8 cellular contexts compared by ENCODE assay signal in the genomic region with DNA sequence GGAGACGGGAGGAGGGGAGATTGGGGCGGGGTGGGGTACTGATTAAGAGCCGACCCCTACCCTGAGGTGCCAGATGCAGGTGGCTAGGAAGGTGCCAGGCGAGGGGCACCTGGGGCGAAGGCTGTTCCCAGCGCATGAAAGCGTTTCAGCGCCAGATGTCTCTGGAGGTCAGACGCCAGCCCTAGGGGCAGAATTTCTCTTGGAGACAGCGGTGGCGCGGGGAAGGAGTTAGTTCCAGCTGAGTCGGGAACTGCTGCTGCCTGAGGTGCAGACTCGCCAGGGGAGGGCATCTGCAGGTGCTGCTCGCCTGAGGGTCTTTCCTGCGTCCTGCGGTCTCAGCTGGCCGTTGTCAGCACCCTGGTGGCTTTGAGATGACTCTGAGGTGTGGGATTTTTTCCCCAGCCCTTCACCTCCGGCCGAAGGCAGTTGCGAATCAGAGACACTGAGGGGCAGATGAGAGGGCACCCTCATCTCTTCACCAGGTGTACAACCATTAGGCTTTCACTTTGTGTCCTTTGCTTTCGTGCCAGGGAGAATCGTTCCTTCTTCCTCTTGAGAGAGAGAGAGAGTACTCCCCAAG.
A peak's percentile ranks its signal among the peaks of the same experiment; 100 is the strongest.
DNase-seq lines count a peak whose midpoint lies in the region; ATAC-seq and TF ChIP-seq lines count a peak whose summit lies in the region.

No MANE protein-coding gene starts in this region.

- peak; percentile 50 for DNase-seq in SIG-M5 treated with dmso at 0.1 percent for 504 hours (lab: John Stamatoyannopoulos, UW; ENCODE audit: unreplicated experiment)
- DNase-seq in SIG-M5 (lab: John Stamatoyannopoulos, UW) = no peak
- DNase-seq in HuH-7 (ENCODE audit: low spot score) = peak; percentile 23
- peak in 26 of 61 donors; percentile 3 to 65 (median 40) for DNase-seq in caudate nucleus (lab: John Stamatoyannopoulos, UW)
- DNase-seq in left kidney (ENCODE audit: low read depth, low spot score) = peak; percentile 87
- peak; percentile 6 to 18 for DNase-seq in stimulated activated CD4-positive, alpha-beta T cell treated with anti-CD3 and anti-CD28 coated beads, Interleukin-4, amount 100 ng/mL, for 4 hours

- peak overlapping the region; percentile 76 for H3K27ac ChIP-seq in caudate nucleus (ENCODE audit: low read depth, low read length)

- ATAC-seq in SK-N-SH treated with all-trans-retinoic acid at 6 μM for 48 hours = peak; percentile 68
- ATAC-seq in GM18861 (IDR thresholded peaks at IDR 0.05; ENCODE audit: unreplicated experiment) = no peak

TF ChIP-seq in SK-N-SH treated with all-trans-retinoic acid at 6 μM for 48 hours, 23 proteins besides CTCF, POLR2A, EP300 and RAD21:
- TF ChIP-seq ZFP30 (CRISPR knock-in tag; IDR thresholded peaks at IDR 0.05) (no peak), TOX (CRISPR knock-in tag; IDR thresholded peaks at IDR 0.05; ENCODE audit: borderline replicate concordance) (no peak), BACH2 (CRISPR knock-in tag; IDR thresholded peaks at IDR 0.05; ENCODE audit: borderline replicate concordance) (no peak), PPARA (CRISPR knock-in tag; IDR thresholded peaks at IDR 0.05; ENCODE audit: borderline replicate concordance) (no peak), ZC3H10 (CRISPR knock-in tag; IDR thresholded peaks at IDR 0.05) (no peak), GLIS3 (CRISPR knock-in tag; IDR thresholded peaks at IDR 0.05) (no peak), ZNF565 (CRISPR knock-in tag; conservative IDR thresholded peaks at IDR 0.05; ENCODE audit: low read depth) (no peak), ZFP3 (CRISPR knock-in tag; IDR thresholded peaks at IDR 0.05) (no peak), ZNF8 (CRISPR knock-in tag; IDR thresholded peaks at IDR 0.05) (no peak), ARNTL (CRISPR knock-in tag; IDR thresholded peaks at IDR 0.05; ENCODE audit: borderline replicate concordance, low read depth) (no peak), ISL1 (CRISPR knock-in tag; IDR thresholded peaks at IDR 0.05) (no peak)
